ENCODE assay signal across 13 cellular contexts in genomic region chr16:12257926-12258561, GRCh38.
DNase-seq lines count a peak whose midpoint lies in the region; ATAC-seq and TF ChIP-seq lines count a peak whose summit lies in the region.
"Had no signal": no experiment of that assay in that cellular context is flagged by ENCODE, and none has a peak within 500 bp of the region (broad histone marks: within the 10 kb centered on the region; RNA-seq: fewer than 3 reads in every experiment).

No MANE protein-coding gene starts in this region.

- H3K4me1 ChIP-seq in foreskin keratinocyte: peaks cover 6% of the 10 kb centered on the region
- H3K4me1 ChIP-seq in Karpas-422 (ENCODE audit: low read length): peaks cover 18% of the 10 kb centered on the region

- POLR2A ChIA-PET in activated CD4-positive, alpha-beta memory T cell treated with anti-CD3 and anti-CD28 coated beads, Interleukin-2, amount 10 ng/mL, durations not matched to agents 7 days and 5 days (lab: Charles Lee): no interaction called here

- no peaks in the 10 kb centered on the region for H3K9me3 ChIP-seq in Karpas-422 (ENCODE audit: low read length)

- H3K4me3 Mint-ChIP-seq in activated CD4-positive, alpha-beta memory T cell treated with anti-CD3 and anti-CD28 coated beads, Interleukin-2, amount 10 ng/mL, durations not matched to agents 7 days and 5 days: no peak overlapping the region
- H3K4me3 Mint-ChIP-seq: CD4-positive, alpha-beta T cell; mesothelial cell of epicardium had no signal

- no peaks in the 10 kb centered on the region for H3K27me3 Mint-ChIP-seq in activated CD4-positive, alpha-beta memory T cell treated with anti-CD3 and anti-CD28 coated beads, Interleukin-2, amount 10 ng/mL, durations not matched to agents 7 days and 5 days
- H3K27me3 Mint-ChIP-seq: CD4-positive, alpha-beta T cell had no signal

- 0 out of 2 replicates have a peak, but pooled peaks cover 3% of the 10 kb centered on the region for H4K20me1 ChIP-seq in Karpas-422 (ENCODE audit: insufficient read depth, low read depth, low read length)

- H3K79me2 ChIP-seq in Karpas-422 (ENCODE audit: low read length): no peaks in the 10 kb centered on the region

- no peaks in the 10 kb centered on the region for H3K36me3 ChIP-seq in Karpas-422 (ENCODE audit: insufficient read depth, low read length)

- no peak overlapping the region for H3K27ac Mint-ChIP-seq in activated CD4-positive, alpha-beta memory T cell treated with anti-CD3 and anti-CD28 coated beads, Interleukin-2, amount 10 ng/mL, durations not matched to agents 7 days and 5 days
- H3K27ac Mint-ChIP-seq: CD4-positive, alpha-beta T cell; mesothelial cell of epicardium had no signal

- no peaks in the 10 kb centered on the region for H3K36me3 Mint-ChIP-seq in activated CD4-positive, alpha-beta memory T cell treated with anti-CD3 and anti-CD28 coated beads, Interleukin-2, amount 10 ng/mL, durations not matched to agents 7 days and 5 days (ENCODE audit: low read depth)
- H3K36me3 Mint-ChIP-seq: mesothelial cell of epicardium had no signal

- DNase-seq in DMS53 treated with DMSO at 0.1 percent for 48 hours (lab: John Stamatoyannopoulos, UW; ENCODE audit: unreplicated experiment) (peak; percentile 84), NCI-H146 (lab: John Stamatoyannopoulos, UW) (peak; percentile 96), SHP77 (lab: John Stamatoyannopoulos, UW) (peak; percentile 77 to 87), medulla oblongata (ENCODE audit: extremely low spot score) (peak; percentile 18), foreskin keratinocyte (no peak), Karpas-422 (no peak)
- DNase-seq in activated CD4-positive, alpha-beta memory T cell treated with anti-CD3 and anti-CD28 coated beads, Interleukin-2, amount 10 ng/mL, durations not matched to agents 7 days and 5 days: no peak
- DNase-seq: activated gamma-delta T cell; CD4-positive, alpha-beta T cell; cortex of kidney; foreskin melanocyte had no signal

- H3K27me3 ChIP-seq in foreskin keratinocyte (no peaks in the 10 kb centered on the region), Karpas-422 (ENCODE audit: low read length) (no peaks in the 10 kb centered on the region)

- no peaks in the 10 kb centered on the region for H3K4me1 Mint-ChIP-seq in activated CD4-positive, alpha-beta memory T cell treated with anti-CD3 and anti-CD28 coated beads, Interleukin-2, amount 10 ng/mL, durations not matched to agents 7 days and 5 days

- H3K4me3 ChIP-seq in Karpas-422 (ENCODE audit: low read length): no peak overlapping the region

- TF ChIP-seq CTCF in foreskin keratinocyte (conservative IDR thresholded peaks at IDR 0.05): no peak

- no peaks in the 10 kb centered on the region for H3K9me2 ChIP-seq in Karpas-422 (replicated peaks; ENCODE audit: insufficient read depth, low read length)

- H3K9ac ChIP-seq in Karpas-422 (ENCODE audit: low read length): no peak overlapping the region

- H3K9me3 Mint-ChIP-seq in activated CD4-positive, alpha-beta memory T cell treated with anti-CD3 and anti-CD28 coated beads, Interleukin-2, amount 10 ng/mL, durations not matched to agents 7 days and 5 days: no peaks in the 10 kb centered on the region
- H3K9me3 Mint-ChIP-seq: CD4-positive, alpha-beta T cell; mesothelial cell of epicardium had no signal

- H3K27ac ChIP-seq in foreskin keratinocyte (no peak overlapping the region), Karpas-422 (ENCODE audit: low read length) (no peak overlapping the region)

- ATAC-seq in foreskin keratinocyte (no peak), GM18519 (IDR thresholded peaks at IDR 0.05; ENCODE audit: low FRiP score, unreplicated experiment) (no peak)

- CTCF ChIA-PET in activated CD4-positive, alpha-beta memory T cell treated with anti-CD3 and anti-CD28 coated beads, Interleukin-2, amount 10 ng/mL, durations not matched to agents 7 days and 5 days (lab: Charles Lee): no interaction called here

- H3K4me2 ChIP-seq in Karpas-422 (ENCODE audit: low read depth, low read length, poor library complexity, severe bottlenecking): no peak overlapping the region

- no peak overlapping the region for H2AFZ ChIP-seq in Karpas-422 (ENCODE audit: low read length)

Comparison
In these comparisons a context has a peak if more than half of its experiments do, and no peak if none do; other contexts are left out.
1. DNase-seq: peak in DMS53 treated with DMSO at 0.1 percent for 48 hours (single experiment), NCI-H146 (single experiment), SHP77 (2 of 2) and medulla oblongata (single experiment); none in foreskin keratinocyte (0 of 2), Karpas-422 (single experiment) and activated CD4-positive, alpha-beta memory T cell treated with anti-CD3 and anti-CD28 coated beads, Interleukin-2, amount 10 ng/mL, durations not matched to agents 7 days and 5 days (single experiment).